Comparison of ENCODE assay signal across 8 cellular contexts in the genomic region with DNA sequence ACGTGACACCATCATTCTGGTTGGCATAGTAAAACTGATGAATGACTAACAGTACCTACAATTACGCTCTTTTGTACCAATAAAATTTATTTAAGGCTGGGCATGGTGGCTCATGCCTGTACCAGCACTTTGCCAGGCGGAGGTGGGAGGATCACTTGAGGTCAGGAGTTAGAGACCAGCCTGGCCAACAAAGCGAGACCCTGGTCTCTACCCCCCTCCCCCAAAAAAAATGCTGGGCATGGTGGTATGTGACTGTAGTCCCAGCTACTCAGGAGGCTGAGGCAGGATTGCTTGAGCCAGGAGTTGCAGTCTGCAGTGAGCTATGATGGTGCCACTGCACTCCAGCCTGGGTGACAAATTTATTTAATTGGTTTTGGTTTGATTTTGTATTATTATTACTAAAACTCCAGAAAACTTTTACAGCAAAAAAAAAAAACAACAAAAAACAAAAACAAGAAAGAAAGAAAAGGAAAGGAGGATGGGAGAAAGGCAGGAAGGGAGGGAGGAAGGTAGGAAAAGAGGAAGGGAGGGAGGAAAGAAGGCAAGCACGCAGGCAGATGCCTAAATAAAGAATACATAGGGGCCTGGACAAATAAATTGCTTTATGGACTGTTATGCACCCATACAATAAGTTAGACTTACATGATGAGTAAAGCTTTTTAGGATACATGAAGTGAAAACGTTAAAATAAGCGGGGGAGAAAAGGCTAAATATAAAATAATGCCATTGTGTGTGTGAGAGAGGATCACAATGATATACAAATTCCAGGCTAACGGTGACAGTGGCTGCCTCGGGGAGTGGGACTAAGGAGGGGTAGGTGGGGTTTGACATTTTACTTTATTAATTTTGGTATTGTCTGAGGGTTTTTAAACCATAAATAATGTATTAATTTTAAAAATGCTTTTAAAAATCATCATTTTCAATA. TPM values are rescaled to one million over a fixed set of nuclear protein-coding genes. Genes with fewer than 3 reads are reported as not detected.
DNase-seq lines count a peak whose midpoint lies in the region; ATAC-seq and TF ChIP-seq lines count a peak whose summit lies in the region.

No MANE protein-coding gene starts in this region.

- intact Hi-C loops in HCT116 (cut with micrococcal nuclease): loop anchor here (5.0 kb wide), 1 partner anchor 128 kb away; no protein-coding TSS in a partner anchor

- TF ChIP-seq EP300 in gastroesophageal sphincter (IDR thresholded peaks at IDR 0.05): no peak

- H4K20me1 ChIP-seq in HCT116 (ENCODE audit: insufficient read depth) (no peaks in the 10 kb centered on the region), SU-DHL-6 (ENCODE audit: low read depth, low read length) (no peaks in the 10 kb centered on the region)

- RAD21 ChIA-PET in HCT116 (lab: Charles Lee; ENCODE audit: low non-redundant PET in 1 of 2, low total read pairs in 2 of 2, uncharacterized antibody in 2 of 2, unreplicated experiment in 2 of 2): no interaction called here

- peak overlapping the region; percentile 43 for H3K27ac ChIP-seq in HCT116 (ENCODE audit: low read depth, low read length)
- no peak overlapping the region for H3K27ac ChIP-seq in SU-DHL-6 (ENCODE audit: low read depth, low read length)
- H3K27ac ChIP-seq in gastroesophageal sphincter: peak overlapping the region; percentile 83 to 91 (median 86)
- H3K27ac ChIP-seq in skeletal muscle tissue (ENCODE audit: low read depth, low read length): peak overlapping the region; percentile 9

- H3K9ac ChIP-seq in HCT116 (ENCODE audit: low read length) (peak overlapping the region; percentile 76), SU-DHL-6 (ENCODE audit: low read length) (peak overlapping the region; percentile 70), skeletal muscle tissue (ENCODE audit: low read depth in 1 of 3, low read length in 3 of 3) (peak overlapping the region; percentile 67 to 82 (median 81))

- H3K79me2 ChIP-seq in HCT116 (ENCODE audit: insufficient read depth, low read length): peaks cover 19% of the 10 kb centered on the region
- H3K79me2 ChIP-seq in SU-DHL-6 (ENCODE audit: insufficient read depth, low read length): peaks cover 10% of the 10 kb centered on the region

- no peak for TF ChIP-seq RAD21 in HCT116 (IDR thresholded peaks at IDR 0.05; ENCODE audit: low read depth)

- H3F3A ChIP-seq in SU-DHL-6 (ENCODE audit: insufficient read depth): peaks cover 8% of the 10 kb centered on the region; the same call in 1 of the 2 replicates

- BruUV-seq in HCT116 (replicated peaks; lab: Mats Ljungman, UMichigan): TSS peak; percentile 98

- H3K4me1 ChIP-seq in HCT116 (ENCODE audit: control insufficient read depth in 1 of 2, insufficient read depth in 2 of 2, low read length in 2 of 2) (peaks cover 10 to 20% of the 10 kb centered on the region in 2 experiments), gastroesophageal sphincter (peaks cover 0 to 36% (median 6%) of the 10 kb centered on the region in 3 donors), skeletal muscle tissue (ENCODE audit: control insufficient read depth in 3 of 3, insufficient read depth in 3 of 3, low read length in 3 of 3) (peaks cover 5 to 12% (median 9%) of the 10 kb centered on the region in 3 donors)

- POLR2A ChIA-PET in HCT116 (lab: Charles Lee): no interaction called here

- H3K9me3 ChIP-seq in HCT116 (ENCODE audit: control insufficient read depth in 1 of 2, insufficient read depth in 1 of 2, low read depth in 1 of 2, low read length in 2 of 2): no peaks in the 10 kb centered on the region
- H3K9me3 ChIP-seq in SU-DHL-6 (ENCODE audit: insufficient read depth, low read length): no peaks in the 10 kb centered on the region
- no peaks in the 10 kb centered on the region for H3K9me3 ChIP-seq in gastroesophageal sphincter
- H3K9me3 ChIP-seq in skeletal muscle tissue (ENCODE audit: control insufficient read depth in 3 of 3, low read length in 3 of 3): no peaks in the 10 kb centered on the region

- H3K27me3 ChIP-seq in HCT116 (ENCODE audit: insufficient read depth, low read length) (no peaks in the 10 kb centered on the region), SU-DHL-6 (ENCODE audit: low read length) (no peaks in the 10 kb centered on the region), gastroesophageal sphincter (peaks cover 20% of the 10 kb centered on the region), skeletal muscle tissue (ENCODE audit: control insufficient read depth in 3 of 3, insufficient read depth in 3 of 3, low read length in 3 of 3) (peaks cover 0 to 13% (median 6%) of the 10 kb centered on the region in 3 donors)

- H3K4me2 ChIP-seq in HCT116 (ENCODE audit: low read length) (peak overlapping the region; percentile 92), SU-DHL-6 (ENCODE audit: low read depth, low read length, poor library complexity, severe bottlenecking) (peak overlapping the region; percentile 72)

- H3K9me2 ChIP-seq in HCT116 (ENCODE audit: insufficient read depth) (no peaks in the 10 kb centered on the region; the same call in 1 of the 2 replicates), SU-DHL-6 (replicated peaks; ENCODE audit: insufficient read depth, low read length) (no peaks in the 10 kb centered on the region)

- DNase-seq in HCT116 (ENCODE audit: low read depth, low spot score): no peak
- no peak for DNase-seq in COLO829 (ENCODE audit: low spot score)

- H3K4me3 ChIP-seq in HCT116 (replicated peaks in 1 of 2; ENCODE audit: low read depth in 1 of 2, low read length in 2 of 2): peak overlapping the region; percentile 82 to 83
- H3K4me3 ChIP-seq in SU-DHL-6 (ENCODE audit: insufficient read depth, low read length, poor library complexity, severe bottlenecking): peak overlapping the region; percentile 79
- peak overlapping the region; percentile 80 to 99 for H3K4me3 ChIP-seq in gastroesophageal sphincter
- peak overlapping the region; percentile 74 to 98 (median 84) for H3K4me3 ChIP-seq in skeletal muscle tissue (ENCODE audit: low read length in 3 of 3)

- 47 to 55% methylated on average over 8 to 9 of the region's 9 CpGs for WGBS in gastroesophageal sphincter (ENCODE audit: low coverage in 1 of 2), 2 donors

- CTCF ChIA-PET in HCT116 (lab: Charles Lee): interaction anchor here (0.7 kb wide), 1 partner anchor 22 kb away, joined by 4 read pairs; no protein-coding TSS in a partner anchor

- peak; percentile 21 for ATAC-seq in HCT116
- no peak for ATAC-seq in gastroesophageal sphincter
- no peak for ATAC-seq in HG03108 (IDR thresholded peaks at IDR 0.05; ENCODE audit: unreplicated experiment)
- ATAC-seq in GM18517 (IDR thresholded peaks at IDR 0.05; ENCODE audit: unreplicated experiment): no peak
- ATAC-seq in HG02852 (IDR thresholded peaks at IDR 0.05; ENCODE audit: unreplicated experiment): no peak

- peak overlapping the region; percentile 24 for H2AFZ ChIP-seq in HCT116 (ENCODE audit: low read depth, low read length, poor library complexity, severe bottlenecking)
- peak overlapping the region; percentile 93 for H2AFZ ChIP-seq in SU-DHL-6 (ENCODE audit: low read depth, low read length, severe bottlenecking)

- TF ChIP-seq POLR2A in HCT116 (IDR thresholded peaks at IDR 0.05; ENCODE audit: borderline replicate concordance, extremely low read depth, insufficient read depth, insufficient read length) (no peak), gastroesophageal sphincter (IDR thresholded peaks at IDR 0.05) (no peak)

- H3K36me3 ChIP-seq in HCT116 (ENCODE audit: control insufficient read depth in 1 of 2, insufficient read depth in 2 of 2, low read length in 2 of 2) (peaks cover 16 to 22% of the 10 kb centered on the region in 2 experiments), SU-DHL-6 (ENCODE audit: low read length) (peaks cover 4% of the 10 kb centered on the region), gastroesophageal sphincter (peaks cover 9 to 26% of the 10 kb centered on the region in 2 donors), skeletal muscle tissue (ENCODE audit: control insufficient read depth in 3 of 3, insufficient read depth in 3 of 3, low read length in 3 of 3) (peaks cover 19 to 25% (median 23%) of the 10 kb centered on the region in 3 donors)

- TF ChIP-seq CTCF in HCT116 (IDR thresholded peaks at IDR 0.05 in 2 of 3, conservative IDR thresholded peaks at IDR 0.05 in 1 of 3; ENCODE audit: borderline replicate concordance in 1 of 3, insufficient read depth in 1 of 3, low read depth in 2 of 3, low read length in 2 of 3): no peak
- TF ChIP-seq CTCF in SU-DHL-6 (IDR thresholded peaks at IDR 0.05; ENCODE audit: insufficient read depth, low read length, poor library complexity, severe bottlenecking): no peak
- no peak for TF ChIP-seq CTCF in gastroesophageal sphincter (IDR thresholded peaks at IDR 0.05)

TF ChIP-seq in HCT116, 20 proteins besides CTCF, POLR2A, EP300 and RAD21 (continues in another document):
- TF ChIP-seq SRF (IDR thresholded peaks at IDR 0.05; ENCODE audit: low read depth) (no peak), EGR1 (IDR thresholded peaks at IDR 0.05; ENCODE audit: low read depth) (no peak), SIN3A (IDR thresholded peaks at IDR 0.05; ENCODE audit: low read depth) (no peak)

RNA-seq across cellular contexts. Expression of gene ZSCAN9, which starts 0.7 kb away (rescaled TPM):
- total RNA-seq in HCT116 (2021; ENCODE audit: unreplicated experiment) (10.8 TPM), gastroesophageal sphincter (10 to 100 TPM; 11.4 to 17.1 (median 12.9) TPM), skeletal muscle tissue (18.8 TPM)
- 7.9 and 9.9 TPM in 2 replicates for polyA plus RNA-seq in HCT116 (2012)

RNA-seq across cellular contexts. Expression of gene ZKSCAN4, which starts 27.7 kb away (rescaled TPM):
- 4.8 TPM for total RNA-seq in HCT116 (2021; ENCODE audit: unreplicated experiment)
- polyA plus RNA-seq in HCT116 (2012): 1.3 and 2.5 TPM in 2 replicates
- 1 to 10 TPM; 3.2 to 6.4 (median 5.0) TPM for total RNA-seq in gastroesophageal sphincter
- 8.4 TPM for total RNA-seq in skeletal muscle tissue

RNA-seq across cellular contexts. Expression of gene NKAPL, which starts 34.7 kb away (rescaled TPM):
- total RNA-seq in HCT116 (2021; ENCODE audit: unreplicated experiment) (not detected), gastroesophageal sphincter (1 to 10 TPM; 3.1 to 6.6 (median 4.4) TPM), skeletal muscle tissue (0.52 TPM)
- polyA plus RNA-seq in HCT116 (2012): not detected in 2 replicates

RNA-seq across cellular contexts. Expression of gene ZSCAN26, which starts 42.5 kb away (rescaled TPM):
- total RNA-seq in HCT116 (2021; ENCODE audit: unreplicated experiment) (10.3 TPM), gastroesophageal sphincter (10 to 100 TPM; 17.9 to 27.1 (median 24.5) TPM), skeletal muscle tissue (15.7 TPM)
- 3.8 and 9.9 TPM in 2 replicates for polyA plus RNA-seq in HCT116 (2012)

RNA-seq across cellular contexts. Expression of gene PGBD1, which starts 57.0 kb away (rescaled TPM):
- 3.6 TPM for total RNA-seq in HCT116 (2021; ENCODE audit: unreplicated experiment)
- 1.5 and 2.1 TPM in 2 replicates for polyA plus RNA-seq in HCT116 (2012)
- total RNA-seq in gastroesophageal sphincter: 1 to 10 TPM; 6.5 to 7.7 (median 7.2) TPM
- 4.2 TPM for total RNA-seq in skeletal muscle tissue
